Comparison of ENCODE assay signal across 8 cellular contexts in the genomic region with DNA sequence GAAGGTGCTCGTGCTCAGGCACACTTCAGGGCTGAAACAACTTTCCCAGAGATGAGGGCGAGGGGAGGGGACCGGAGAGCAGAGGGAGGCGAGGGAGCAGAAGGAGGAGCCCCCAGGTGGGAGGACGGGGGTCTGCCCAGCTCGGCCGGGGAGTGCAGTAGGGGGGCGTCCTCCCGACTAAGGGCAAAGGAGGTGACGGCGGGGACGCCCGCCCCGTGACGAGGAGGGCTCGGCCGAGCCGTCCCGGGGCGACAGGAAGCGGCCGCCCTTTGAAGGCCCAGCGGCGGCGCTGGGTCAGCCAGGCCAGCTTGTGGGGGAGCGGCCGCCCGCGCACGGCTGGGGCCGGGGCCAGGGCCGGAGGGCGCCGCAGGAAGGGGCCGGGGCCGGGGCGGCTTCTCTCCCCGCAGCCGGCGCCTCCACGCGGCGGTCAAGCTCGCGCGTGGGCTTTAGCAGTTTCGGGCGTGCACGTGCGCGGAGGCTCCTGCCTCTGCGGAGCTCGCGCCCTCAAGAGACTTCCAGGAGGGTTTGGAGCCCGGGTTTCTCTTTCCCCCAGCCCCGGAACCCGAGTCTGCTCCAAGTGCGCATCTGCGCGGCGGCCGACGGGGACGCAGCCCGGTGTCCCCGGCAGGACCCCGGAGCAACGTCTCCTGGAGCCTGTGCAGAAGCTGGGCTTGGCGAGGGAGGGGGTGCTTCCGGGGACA.
DNase-seq lines count a peak whose midpoint lies in the region; ATAC-seq and TF ChIP-seq lines count a peak whose summit lies in the region.

No MANE protein-coding gene starts in this region.

- peak in 1 of 2 donors; percentile 24 for ATAC-seq in CD4-positive, CD25-positive, alpha-beta regulatory T cell (ENCODE audit: low read depth in 2 of 2)

- no peak for TF ChIP-seq POLR2A in ovary (IDR thresholded peaks at IDR 0.05)

- no peak overlapping the region for H3K4me3 ChIP-seq in CD4-positive, CD25-positive, alpha-beta regulatory T cell (ENCODE audit: low read depth, low read length)
- H3K4me3 ChIP-seq in fibroblast of villous mesenchyme (ENCODE audit: low read depth, low read length) (no peak overlapping the region), ovary (peak overlapping the region; percentile 35)

- H3K4me1 Mint-ChIP-seq in CD4-positive, CD25-positive, alpha-beta regulatory T cell = peaks cover 0 to 18% (median 5%) of the 10 kb centered on the region in 4 donors
- H3K4me1 Mint-ChIP-seq in activated CD4-positive, alpha-beta memory T cell treated with anti-CD3 and anti-CD28 coated beads, Interleukin-2, amount 10 ng/mL, durations not matched to agents 7 days and 5 days = peaks cover 17% of the 10 kb centered on the region

- peak in 2 of 3 donors; percentile 5 to 24 for DNase-seq in CD4-positive, CD25-positive, alpha-beta regulatory T cell
- peak; percentile 19 for DNase-seq in activated CD4-positive, alpha-beta memory T cell treated with anti-CD3 and anti-CD28 coated beads, Interleukin-2, amount 10 ng/mL, durations not matched to agents 7 days and 5 days
- DNase-seq in fibroblast of villous mesenchyme (ENCODE audit: low read depth) = peak; percentile 44
- peak; percentile 56 to 77 (median 62) for DNase-seq in ovary
- no peak for DNase-seq in NCI-H446 treated with DMSO at 0.1 percent for 48 hours (lab: John Stamatoyannopoulos, UW)
- no peak for DNase-seq in cerebellar nuclear complex (lab: John Stamatoyannopoulos, UW)
- DNase-seq in HK-2 (ENCODE audit: unreplicated experiment) = no peak
- DNase-seq in NCI-H1105 (lab: John Stamatoyannopoulos, UW) = no peak

- CTCF ChIA-PET in activated CD4-positive, alpha-beta memory T cell treated with anti-CD3 and anti-CD28 coated beads, Interleukin-2, amount 10 ng/mL, durations not matched to agents 7 days and 5 days (lab: Charles Lee) = interaction anchor here (1.5 kb wide), 1 partner anchor 202 kb away, joined by 3 read pairs; no protein-coding TSS in a partner anchor

- H3K27me3 ChIP-seq in CD4-positive, CD25-positive, alpha-beta regulatory T cell (ENCODE audit: control insufficient read depth, insufficient read depth, low read length) = peaks cover 8% of the 10 kb centered on the region
- H3K27me3 ChIP-seq in ovary = no peaks in the 10 kb centered on the region

- TF ChIP-seq CTCF in fibroblast of villous mesenchyme (IDR thresholded peaks at IDR 0.05; ENCODE audit: insufficient read depth, low read depth, low read length) (no peak), ovary (IDR thresholded peaks at IDR 0.05) (peak in 2 of 3 donors; percentile 9 to 16)

- H3K4me1 ChIP-seq in CD4-positive, CD25-positive, alpha-beta regulatory T cell (ENCODE audit: control insufficient read depth, insufficient read depth, low read length, poor library complexity, severe bottlenecking) = peaks cover 9% of the 10 kb centered on the region
- peaks cover 6% of the 10 kb centered on the region for H3K4me1 ChIP-seq in ovary (ENCODE audit: insufficient read depth)

- no peaks in the 10 kb centered on the region for H3K36me3 Mint-ChIP-seq in CD4-positive, CD25-positive, alpha-beta regulatory T cell
- no peaks in the 10 kb centered on the region for H3K36me3 Mint-ChIP-seq in activated CD4-positive, alpha-beta memory T cell treated with anti-CD3 and anti-CD28 coated beads, Interleukin-2, amount 10 ng/mL, durations not matched to agents 7 days and 5 days (ENCODE audit: low read depth)

- TF ChIP-seq EP300 in ovary (IDR thresholded peaks at IDR 0.05) = no peak

- 3 to 8% (median 3%) methylated on average over 41 to 70 of the region's 70 CpGs for WGBS in ovary, 3 donors

- no peaks in the 10 kb centered on the region for H3K36me3 ChIP-seq in CD4-positive, CD25-positive, alpha-beta regulatory T cell (ENCODE audit: control insufficient read depth, insufficient read depth, low read length)
- no peaks in the 10 kb centered on the region for H3K36me3 ChIP-seq in ovary

- no peaks in the 10 kb centered on the region for H3K9me3 ChIP-seq in CD4-positive, CD25-positive, alpha-beta regulatory T cell (ENCODE audit: control insufficient read depth in 2 of 2, low read length in 2 of 2)
- H3K9me3 ChIP-seq in ovary = no peaks in the 10 kb centered on the region

- H3K27me3 Mint-ChIP-seq in CD4-positive, CD25-positive, alpha-beta regulatory T cell = peaks cover 71% of the 10 kb centered on the region
- peaks cover 49% of the 10 kb centered on the region for H3K27me3 Mint-ChIP-seq in activated CD4-positive, alpha-beta memory T cell treated with anti-CD3 and anti-CD28 coated beads, Interleukin-2, amount 10 ng/mL, durations not matched to agents 7 days and 5 days

- intact Hi-C loops in ovary (cut with DNase I) = loop anchor here in 1 of 4 donors (5.0 to 10.0 kb wide), 2 partner anchors 80 to 182 kb away; no protein-coding TSS in a partner anchor

- no peaks in the 10 kb centered on the region for H3K9me3 Mint-ChIP-seq in CD4-positive, CD25-positive, alpha-beta regulatory T cell
- no peaks in the 10 kb centered on the region for H3K9me3 Mint-ChIP-seq in activated CD4-positive, alpha-beta memory T cell treated with anti-CD3 and anti-CD28 coated beads, Interleukin-2, amount 10 ng/mL, durations not matched to agents 7 days and 5 days

- POLR2A ChIA-PET in activated CD4-positive, alpha-beta memory T cell treated with anti-CD3 and anti-CD28 coated beads, Interleukin-2, amount 10 ng/mL, durations not matched to agents 7 days and 5 days (lab: Charles Lee) = interaction anchor here (0.8 kb wide), 1 partner anchor 119 kb away, joined by 3 read pairs; no protein-coding TSS in a partner anchor

- H3K27ac Mint-ChIP-seq in CD4-positive, CD25-positive, alpha-beta regulatory T cell = peak overlapping the region in 1 of 3 donors; percentile 86
- H3K27ac Mint-ChIP-seq in activated CD4-positive, alpha-beta memory T cell treated with anti-CD3 and anti-CD28 coated beads, Interleukin-2, amount 10 ng/mL, durations not matched to agents 7 days and 5 days = no peak overlapping the region

- H3K27ac ChIP-seq in CD4-positive, CD25-positive, alpha-beta regulatory T cell (ENCODE audit: insufficient read depth, low read length, poor library complexity, severe bottlenecking) = no peak overlapping the region
- peak overlapping the region; percentile 58 to 77 for H3K27ac ChIP-seq in ovary

- H3K4me3 Mint-ChIP-seq in CD4-positive, CD25-positive, alpha-beta regulatory T cell = peak overlapping the region; percentile 43 to 94 (median 79)
- H3K4me3 Mint-ChIP-seq in activated CD4-positive, alpha-beta memory T cell treated with anti-CD3 and anti-CD28 coated beads, Interleukin-2, amount 10 ng/mL, durations not matched to agents 7 days and 5 days = peak overlapping the region; percentile 32

Comparison
In these comparisons a context has a peak if more than half of its experiments do, and no peak if none do; other contexts are left out.
1. DNase-seq: peak in CD4-positive, CD25-positive, alpha-beta regulatory T cell (2 of 3), activated CD4-positive, alpha-beta memory T cell treated with anti-CD3 and anti-CD28 coated beads, Interleukin-2, amount 10 ng/mL, durations not matched to agents 7 days and 5 days (single experiment), fibroblast of villous mesenchyme (single experiment) and ovary (5 of 5); none in NCI-H446 treated with DMSO at 0.1 percent for 48 hours (single experiment), cerebellar nuclear complex (0 of 2), HK-2 (single experiment) and NCI-H1105 (single experiment).